ENCODE assay signal across 13 cellular contexts in the genomic region with DNA sequence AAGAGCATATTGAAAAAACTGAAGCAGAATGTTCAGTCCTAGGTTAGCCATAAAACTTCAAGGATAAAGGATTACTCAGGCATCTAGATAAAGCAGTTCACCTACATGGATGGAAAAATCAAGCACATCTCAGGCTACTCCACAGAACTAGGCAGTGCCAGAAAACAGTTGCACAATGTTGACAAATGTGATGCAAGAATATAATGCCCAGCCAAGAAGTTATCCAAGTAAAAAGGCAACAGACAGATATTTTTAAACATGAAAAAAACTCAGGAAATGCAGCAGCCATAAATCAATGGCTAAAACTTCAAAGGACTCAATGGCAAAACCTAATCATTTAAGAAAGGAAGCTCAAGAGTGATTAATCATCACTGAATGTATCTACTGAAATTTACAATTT.
DNase-seq lines count a peak whose midpoint lies in the region; ATAC-seq and TF ChIP-seq lines count a peak whose summit lies in the region.
"Had no signal": no experiment of that assay in that cellular context is flagged by ENCODE, and none has a peak within 500 bp of the region (broad histone marks: within the 10 kb centered on the region; RNA-seq: fewer than 3 reads in every experiment).

No MANE protein-coding gene starts in this region.

- H3K9me3 Mint-ChIP-seq in naive thymus-derived CD4-positive, alpha-beta T cell: peaks cover 0 to 4% (median 1%) of the 10 kb centered on the region in 11 donors
- H3K9me3 Mint-ChIP-seq in activated CD8-positive, alpha-beta T cell treated with anti-CD3 and anti-CD28 coated beads for 36 hours: peaks cover 1% of the 10 kb centered on the region
- H3K9me3 Mint-ChIP-seq: activated naive CD4-positive, alpha-beta T cell treated with anti-CD3 and anti-CD28 coated beads for 36 hours had no signal

- DNase-seq in GM04503 (ENCODE audit: low read depth) (peak; percentile 78), NOMO-1 treated with DMSO at 0.1 percent for 48 hours (lab: John Stamatoyannopoulos, UW; ENCODE audit: unreplicated experiment) (peak; percentile 50), fibroblast of peridontal ligament (ENCODE audit: extremely low read depth) (peak; percentile 77), psoas muscle (no peak), posterior vena cava (ENCODE audit: low spot score) (no peak), GM19240 (ENCODE audit: insufficient read length, low spot score) (no peak)
- DNase-seq in naive thymus-derived CD4-positive, alpha-beta T cell: no peak
- DNase-seq in activated CD8-positive, alpha-beta T cell treated with anti-CD3 and anti-CD28 coated beads for 36 hours: no peak
- DNase-seq: activated CD4-positive, alpha-beta T cell treated with anti-CD3 and anti-CD28 coated beads for 1 hour; activated naive CD4-positive, alpha-beta T cell treated with anti-CD3 and anti-CD28 coated beads for 36 hours; DMS53; NCI-H1436 treated with DMSO at 0.1 percent for 48 hours; stimulated activated naive CD4-positive, alpha-beta T cell had no signal

- H3K27me3 Mint-ChIP-seq in naive thymus-derived CD4-positive, alpha-beta T cell: no peaks in the 10 kb centered on the region
- no peaks in the 10 kb centered on the region for H3K27me3 Mint-ChIP-seq in activated CD8-positive, alpha-beta T cell treated with anti-CD3 and anti-CD28 coated beads for 36 hours

- no peaks in the 10 kb centered on the region for H3K27me3 ChIP-seq in psoas muscle (ENCODE audit: insufficient read depth in 3 of 3, low read length in 2 of 3)
- no peaks in the 10 kb centered on the region for H3K27me3 ChIP-seq in naive thymus-derived CD4-positive, alpha-beta T cell (ENCODE audit: control insufficient read depth in 2 of 2, insufficient read depth in 2 of 2, low read length in 2 of 2)

- TF ChIP-seq CTCF in psoas muscle (IDR thresholded peaks at IDR 0.05): no peak
- TF ChIP-seq CTCF in activated CD8-positive, alpha-beta T cell treated with anti-CD3 and anti-CD28 coated beads for 36 hours (IDR thresholded peaks at IDR 0.05): no peak

- H3K27ac Mint-ChIP-seq in naive thymus-derived CD4-positive, alpha-beta T cell: no peak overlapping the region
- H3K27ac Mint-ChIP-seq in activated CD8-positive, alpha-beta T cell treated with anti-CD3 and anti-CD28 coated beads for 36 hours: no peak overlapping the region
- H3K27ac Mint-ChIP-seq: activated naive CD4-positive, alpha-beta T cell treated with anti-CD3 and anti-CD28 coated beads for 36 hours had no signal

- H3K9me3 ChIP-seq in psoas muscle: no peaks in the 10 kb centered on the region
- no peaks in the 10 kb centered on the region for H3K9me3 ChIP-seq in naive thymus-derived CD4-positive, alpha-beta T cell (ENCODE audit: control insufficient read depth in 2 of 3, low read length in 3 of 3)

- no peaks in the 10 kb centered on the region for H3K4me1 Mint-ChIP-seq in naive thymus-derived CD4-positive, alpha-beta T cell
- H3K4me1 Mint-ChIP-seq in activated CD8-positive, alpha-beta T cell treated with anti-CD3 and anti-CD28 coated beads for 36 hours (ENCODE audit: low read depth): no peaks in the 10 kb centered on the region

- ATAC-seq in psoas muscle: peak; percentile 63 to 91 (median 70)
- ATAC-seq in naive thymus-derived CD4-positive, alpha-beta T cell: no peak
- ATAC-seq in activated CD8-positive, alpha-beta T cell treated with anti-CD3 and anti-CD28 coated beads for 36 hours: no peak

- intact Hi-C loops in psoas muscle (cut with DNase I) (no loop called here), posterior vena cava (cut with DNase I) (no loop called here)
- intact Hi-C loops in naive thymus-derived CD4-positive, alpha-beta T cell (cut with micrococcal nuclease): no loop called here
- intact Hi-C loops in activated CD8-positive, alpha-beta T cell treated with anti-CD3 and anti-CD28 coated beads for 36 hours (cut with micrococcal nuclease): no loop called here

- H3K4me3 ChIP-seq in psoas muscle: no peak overlapping the region
- no peak overlapping the region for H3K4me3 ChIP-seq in naive thymus-derived CD4-positive, alpha-beta T cell (ENCODE audit: low read length)

- POLR2A ChIA-PET in naive thymus-derived CD4-positive, alpha-beta T cell (lab: Charles Lee): no interaction called here
- POLR2A ChIA-PET in activated CD8-positive, alpha-beta T cell treated with anti-CD3 and anti-CD28 coated beads for 36 hours (lab: Charles Lee): no interaction called here

- H3K4me1 ChIP-seq in psoas muscle: peaks cover 8% of the 10 kb centered on the region
- H3K4me1 ChIP-seq in naive thymus-derived CD4-positive, alpha-beta T cell (ENCODE audit: control insufficient read depth in 2 of 2, insufficient read depth in 2 of 2, low read length in 2 of 2): no peaks in the 10 kb centered on the region

- no peak overlapping the region for H3K27ac ChIP-seq in psoas muscle
- no peak overlapping the region for H3K27ac ChIP-seq in naive thymus-derived CD4-positive, alpha-beta T cell (ENCODE audit: low read depth, low read length)

- H3K36me3 ChIP-seq in psoas muscle (ENCODE audit: insufficient read depth in 1 of 2, low read depth in 1 of 2): no peaks in the 10 kb centered on the region
- no peaks in the 10 kb centered on the region for H3K36me3 ChIP-seq in naive thymus-derived CD4-positive, alpha-beta T cell (ENCODE audit: control insufficient read depth in 2 of 3, insufficient read depth in 3 of 3, low read length in 3 of 3)

- H3K4me3 Mint-ChIP-seq in naive thymus-derived CD4-positive, alpha-beta T cell: no peak overlapping the region
- H3K4me3 Mint-ChIP-seq in activated CD8-positive, alpha-beta T cell treated with anti-CD3 and anti-CD28 coated beads for 36 hours: no peak overlapping the region
- H3K4me3 Mint-ChIP-seq: activated naive CD4-positive, alpha-beta T cell treated with anti-CD3 and anti-CD28 coated beads for 36 hours had no signal

- CTCF ChIA-PET in naive thymus-derived CD4-positive, alpha-beta T cell (lab: Charles Lee): no interaction called here
- CTCF ChIA-PET in activated CD8-positive, alpha-beta T cell treated with anti-CD3 and anti-CD28 coated beads for 36 hours (lab: Charles Lee): no interaction called here

- no peaks in the 10 kb centered on the region for H3K36me3 Mint-ChIP-seq in naive thymus-derived CD4-positive, alpha-beta T cell
- no peaks in the 10 kb centered on the region for H3K36me3 Mint-ChIP-seq in activated CD8-positive, alpha-beta T cell treated with anti-CD3 and anti-CD28 coated beads for 36 hours (ENCODE audit: low read depth)

Comparison
In these comparisons a context has a peak if more than half of its experiments do, and no peak if none do; other contexts are left out.
1. DNase-seq: peak in GM04503 (single experiment), NOMO-1 treated with DMSO at 0.1 percent for 48 hours (single experiment) and fibroblast of peridontal ligament (single experiment); none in psoas muscle (0 of 2), naive thymus-derived CD4-positive, alpha-beta T cell (0 of 9), activated CD8-positive, alpha-beta T cell treated with anti-CD3 and anti-CD28 coated beads for 36 hours (single experiment), posterior vena cava (single experiment) and GM19240 (single experiment).
2. ATAC-seq: peak in psoas muscle (4 of 4); none in naive thymus-derived CD4-positive, alpha-beta T cell (single experiment) and activated CD8-positive, alpha-beta T cell treated with anti-CD3 and anti-CD28 coated beads for 36 hours (single experiment).